In the genomic region with DNA sequence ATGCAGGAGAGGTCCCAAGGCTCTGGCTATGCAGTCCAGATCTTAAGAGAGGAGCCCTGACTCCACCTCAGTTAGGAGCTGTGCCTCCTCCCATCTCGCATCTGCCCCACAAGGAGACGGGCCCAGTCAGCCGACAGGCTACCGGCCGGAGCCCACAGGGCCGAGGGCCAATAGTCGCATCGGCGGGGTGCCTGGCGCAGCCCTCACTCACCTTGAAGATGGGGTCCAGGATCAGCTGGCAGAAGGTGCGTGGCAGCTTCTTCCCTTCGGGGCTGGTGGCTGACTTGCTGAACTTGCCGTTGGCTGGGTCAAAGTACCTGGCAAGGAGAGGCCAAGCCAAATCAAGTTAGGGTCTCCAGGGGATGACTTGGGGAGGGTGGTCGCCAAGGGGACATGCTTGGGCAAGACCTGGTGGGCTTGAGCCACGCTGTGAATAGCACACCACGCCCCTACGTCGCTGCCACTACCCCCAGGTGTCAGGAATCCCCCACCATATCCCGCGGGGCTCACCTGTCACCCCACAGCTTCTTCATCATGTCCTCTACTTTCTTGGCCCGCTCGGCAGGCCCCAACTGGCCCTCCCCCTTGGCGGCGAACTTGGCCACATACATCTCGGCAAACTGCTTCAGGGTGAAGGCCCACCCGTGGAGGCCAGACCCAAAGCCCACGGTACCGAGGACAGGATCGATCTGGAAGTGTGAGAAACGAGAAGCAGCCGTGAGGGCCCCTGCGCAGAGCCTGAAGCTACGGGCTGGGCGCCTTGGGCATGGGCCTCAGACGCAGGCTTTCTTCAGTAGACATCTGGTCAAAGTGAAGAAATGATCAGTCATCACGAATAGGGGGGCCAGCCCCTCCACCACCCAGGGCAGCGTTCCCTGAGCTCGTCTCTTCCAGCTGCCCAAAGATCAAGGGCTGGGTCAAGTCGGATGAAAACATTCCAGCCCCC, we compare ENCODE assay signal across 9 cellular contexts. TPM values are rescaled to one million over a fixed set of nuclear protein-coding genes. Genes with fewer than 3 reads are reported as not detected.
A peak's percentile ranks its signal among the peaks of the same experiment; 100 is the strongest.
DNase-seq lines count a peak whose midpoint lies in the region; ATAC-seq and TF ChIP-seq lines count a peak whose summit lies in the region.
"Had no signal": no experiment of that assay in that cellular context is flagged by ENCODE, and none has a peak within 500 bp of the region (broad histone marks: within the 10 kb centered on the region; RNA-seq: fewer than 3 reads in every experiment).

No MANE protein-coding gene starts in this region.

- POLR2A ChIA-PET in activated CD4-positive, alpha-beta memory T cell treated with anti-CD3 and anti-CD28 coated beads, Interleukin-2, amount 10 ng/mL, durations not matched to agents 7 days and 5 days (lab: Charles Lee), result interaction anchor here (0.5 to 8.5 kb wide), 3 partner anchors 12 to 442 kb away, joined by 3 to 122 read pairs (median 3); partner anchors contain the start of gene DAPK3

- DNase-seq in activated T-cell treated with anti-CD3 and anti-CD28 coated beads, Interleukin-2, amount 50 U/mL, for 1 hour, result peak; percentile 23
- DNase-seq in activated T-cell treated with anti-CD3 and anti-CD28 coated beads for 4 hours (no peak), glutamatergic neuron (no peak), NCI-H1436 (lab: John Stamatoyannopoulos, UW) (no peak)
- no peak for DNase-seq in activated CD4-positive, alpha-beta memory T cell treated with anti-CD3 and anti-CD28 coated beads, Interleukin-2, amount 10 ng/mL, durations not matched to agents 7 days and 5 days
- no peak for DNase-seq in stimulated activated CD4-positive, alpha-beta T cell treated with anti-CD3 and anti-CD28 coated beads, Interleukin-2, amount 100 ng/mL, for 48 hours
- DNase-seq: SHP77 had no signal

- no peak for TF ChIP-seq CTCF in glutamatergic neuron (IDR thresholded peaks at IDR 0.05; ENCODE audit: partially characterized antibody, unreplicated experiment)

- no peak overlapping the region for H3K27ac Mint-ChIP-seq in activated CD4-positive, alpha-beta memory T cell treated with anti-CD3 and anti-CD28 coated beads, Interleukin-2, amount 10 ng/mL, durations not matched to agents 7 days and 5 days
- peak overlapping the region; percentile 33 for H3K27ac Mint-ChIP-seq in glutamatergic neuron (ENCODE audit: unreplicated experiment)
- peak overlapping the region; percentile 92 for H3K27ac Mint-ChIP-seq in stimulated activated memory B cell treated with anti-CD40 and anti-IgM and Interleukin-4, amounts not matched to agents 10 μg/mL and 1 μg/mL and 100 μg/mL, for 72 hours

- H3K27me3 Mint-ChIP-seq in activated CD4-positive, alpha-beta memory T cell treated with anti-CD3 and anti-CD28 coated beads, Interleukin-2, amount 10 ng/mL, durations not matched to agents 7 days and 5 days, result no peaks in the 10 kb centered on the region
- peaks cover 5% of the 10 kb centered on the region for H3K27me3 Mint-ChIP-seq in glutamatergic neuron (ENCODE audit: unreplicated experiment)
- H3K27me3 Mint-ChIP-seq in stimulated activated memory B cell treated with anti-CD40 and anti-IgM and Interleukin-4, amounts not matched to agents 10 μg/mL and 1 μg/mL and 100 μg/mL, for 72 hours, result no peaks in the 10 kb centered on the region

- no peak for ATAC-seq in stimulated activated memory B cell treated with anti-CD40 and anti-IgM and Interleukin-4, amounts not matched to agents 10 μg/mL and 1 μg/mL and 100 μg/mL, for 72 hours
- ATAC-seq in GM21423 (IDR thresholded peaks at IDR 0.05; ENCODE audit: unreplicated experiment), result no peak

- CTCF ChIA-PET in activated CD4-positive, alpha-beta memory T cell treated with anti-CD3 and anti-CD28 coated beads, Interleukin-2, amount 10 ng/mL, durations not matched to agents 7 days and 5 days (lab: Charles Lee), result no interaction called here

- H3K4me1 Mint-ChIP-seq in activated CD4-positive, alpha-beta memory T cell treated with anti-CD3 and anti-CD28 coated beads, Interleukin-2, amount 10 ng/mL, durations not matched to agents 7 days and 5 days, result peaks cover 61% of the 10 kb centered on the region
- H3K4me1 Mint-ChIP-seq in glutamatergic neuron (ENCODE audit: low read depth, unreplicated experiment), result peaks cover 18% of the 10 kb centered on the region
- H3K4me1 Mint-ChIP-seq in stimulated activated memory B cell treated with anti-CD40 and anti-IgM and Interleukin-4, amounts not matched to agents 10 μg/mL and 1 μg/mL and 100 μg/mL, for 72 hours, result peaks cover 73% of the 10 kb centered on the region

- H3K36me3 Mint-ChIP-seq in activated CD4-positive, alpha-beta memory T cell treated with anti-CD3 and anti-CD28 coated beads, Interleukin-2, amount 10 ng/mL, durations not matched to agents 7 days and 5 days (ENCODE audit: low read depth), result peaks cover 76% of the 10 kb centered on the region
- H3K36me3 Mint-ChIP-seq in glutamatergic neuron (ENCODE audit: unreplicated experiment), result no peaks in the 10 kb centered on the region
- H3K36me3 Mint-ChIP-seq in stimulated activated memory B cell treated with anti-CD40 and anti-IgM and Interleukin-4, amounts not matched to agents 10 μg/mL and 1 μg/mL and 100 μg/mL, for 72 hours, result peaks cover 74% of the 10 kb centered on the region

- peak overlapping the region; percentile 17 for H3K4me3 Mint-ChIP-seq in activated CD4-positive, alpha-beta memory T cell treated with anti-CD3 and anti-CD28 coated beads, Interleukin-2, amount 10 ng/mL, durations not matched to agents 7 days and 5 days
- no peak overlapping the region for H3K4me3 Mint-ChIP-seq in glutamatergic neuron (ENCODE audit: unreplicated experiment)
- peak overlapping the region; percentile 93 for H3K4me3 Mint-ChIP-seq in stimulated activated memory B cell treated with anti-CD40 and anti-IgM and Interleukin-4, amounts not matched to agents 10 μg/mL and 1 μg/mL and 100 μg/mL, for 72 hours

- H3K9me3 Mint-ChIP-seq in activated CD4-positive, alpha-beta memory T cell treated with anti-CD3 and anti-CD28 coated beads, Interleukin-2, amount 10 ng/mL, durations not matched to agents 7 days and 5 days, result no peaks in the 10 kb centered on the region
- peaks cover 19% of the 10 kb centered on the region for H3K9me3 Mint-ChIP-seq in glutamatergic neuron (ENCODE audit: unreplicated experiment)
- H3K9me3 Mint-ChIP-seq in stimulated activated memory B cell treated with anti-CD40 and anti-IgM and Interleukin-4, amounts not matched to agents 10 μg/mL and 1 μg/mL and 100 μg/mL, for 72 hours, result no peaks in the 10 kb centered on the region

RNA-seq across cellular contexts. Expression of gene EEF2, which starts 3.3 kb away (rescaled TPM):
- total RNA-seq in activated CD4-positive, alpha-beta memory T cell treated with anti-CD3 and anti-CD28 coated beads, Interleukin-2, amount 10 ng/mL, durations not matched to agents 7 days and 5 days, result 1,000 to 10,000 TPM; 1,543 to 1,592 TPM
- 2,255 TPM for total RNA-seq in glutamatergic neuron (ENCODE audit: unreplicated experiment)

RNA-seq across cellular contexts. Expression of gene DAPK3, which starts 11.1 kb away (rescaled TPM):
- total RNA-seq in activated CD4-positive, alpha-beta memory T cell treated with anti-CD3 and anti-CD28 coated beads, Interleukin-2, amount 10 ng/mL, durations not matched to agents 7 days and 5 days, result 10 to 100 TPM; 41.3 to 42.7 TPM
- 221 TPM for total RNA-seq in glutamatergic neuron (ENCODE audit: unreplicated experiment)

RNA-seq across cellular contexts. Expression of gene PIAS4, which starts 25.5 kb away (rescaled TPM):
- 10 to 100 TPM; 28.6 to 33.2 TPM for total RNA-seq in activated CD4-positive, alpha-beta memory T cell treated with anti-CD3 and anti-CD28 coated beads, Interleukin-2, amount 10 ng/mL, durations not matched to agents 7 days and 5 days
- 95.8 TPM for total RNA-seq in glutamatergic neuron (ENCODE audit: unreplicated experiment)

RNA-seq across cellular contexts. Expression of gene NMRK2, which starts 49.1 kb away (rescaled TPM):
- total RNA-seq in activated CD4-positive, alpha-beta memory T cell treated with anti-CD3 and anti-CD28 coated beads, Interleukin-2, amount 10 ng/mL, durations not matched to agents 7 days and 5 days, result not detected
- 4.0 TPM for total RNA-seq in glutamatergic neuron (ENCODE audit: unreplicated experiment)
